In genomic region chr7:132430863-132431822, GRCh38 we compare ENCODE assay signal across 8 cellular contexts.
DNase-seq lines count a peak whose midpoint lies in the region; ATAC-seq and TF ChIP-seq lines count a peak whose summit lies in the region.

No MANE protein-coding gene starts in this region.

- ATAC-seq in DND-41 (ENCODE audit: insufficient read depth, low read depth) (peak; percentile 83), psoas muscle (peak; percentile 54 to 81 (median 66)), GM18868 (IDR thresholded peaks at IDR 0.05; ENCODE audit: unreplicated experiment) (no peak), GM18873 (IDR thresholded peaks at IDR 0.05; ENCODE audit: low FRiP score, unreplicated experiment) (no peak)

- no peaks in the 10 kb centered on the region for H3K27me3 ChIP-seq in DND-41 (ENCODE audit: insufficient read depth, low read length, poor library complexity)
- H3K27me3 ChIP-seq in mammary epithelial cell (ENCODE audit: insufficient read depth, low read length): peaks cover 2% of the 10 kb centered on the region
- no peaks in the 10 kb centered on the region for H3K27me3 ChIP-seq in psoas muscle (ENCODE audit: insufficient read depth in 3 of 3, low read length in 2 of 3)

- H3K9ac ChIP-seq in DND-41 (ENCODE audit: low read depth, low read length) (no peak overlapping the region), mammary epithelial cell (ENCODE audit: insufficient read depth, low read length) (no peak overlapping the region)

- H3K27ac Mint-ChIP-seq in CD14-positive monocyte: peak overlapping the region in 1 of 7 donors; percentile 11

- H3K27me3 Mint-ChIP-seq in CD14-positive monocyte (ENCODE audit: low read depth in 3 of 3): peaks cover 2 to 12% (median 9%) of the 10 kb centered on the region in 3 donors

- H3K79me2 ChIP-seq in DND-41 (ENCODE audit: insufficient read depth, low read length) (no peaks in the 10 kb centered on the region), mammary epithelial cell (ENCODE audit: insufficient read depth, low read length) (no peaks in the 10 kb centered on the region)

- intact Hi-C loops in mammary epithelial cell (cut with micrococcal nuclease) (no loop called here), psoas muscle (cut with DNase I) (no loop called here), CD14-positive monocyte (cut with micrococcal nuclease) (no loop called here)

- H3K4me3 Mint-ChIP-seq in CD14-positive monocyte: no peak overlapping the region

- H2AFZ ChIP-seq in DND-41 (ENCODE audit: low read depth, low read length): no peak overlapping the region
- no peak overlapping the region for H2AFZ ChIP-seq in mammary epithelial cell (ENCODE audit: low read depth, low read length)

- peaks cover 0 to 4% (median 3%) of the 10 kb centered on the region in 7 donors for H3K9me3 Mint-ChIP-seq in CD14-positive monocyte

- TF ChIP-seq CTCF in DND-41 (IDR thresholded peaks at IDR 0.05; ENCODE audit: borderline replicate concordance, extremely low read depth, low read length, poor library complexity, severe bottlenecking) (no peak), mammary epithelial cell (conservative IDR thresholded peaks at IDR 0.05 in 1 of 2, IDR thresholded peaks at IDR 0.05 in 1 of 2; ENCODE audit: extremely low read depth in 1 of 2, insufficient read depth in 1 of 2, low read depth in 1 of 2, low read length in 2 of 2) (no peak), psoas muscle (IDR thresholded peaks at IDR 0.05) (no peak), CD14-positive monocyte (IDR thresholded peaks at IDR 0.05) (no peak)

- 64% methylated on average over 10 of the region's 13 CpGs for WGBS in mammary epithelial cell (ENCODE audit: low coverage, missing lambda C conversion rate)
- 55 to 66% (median 56%) methylated on average over 13 of the region's 13 CpGs for WGBS in psoas muscle, 3 donors

- CTCF ChIA-PET in mammary epithelial cell (lab: Charles Lee; ENCODE audit: low non-redundant PET): no interaction called here

- H3K4me1 Mint-ChIP-seq in CD14-positive monocyte: peaks cover 44% of the 10 kb centered on the region

- H3K9me3 ChIP-seq in DND-41 (ENCODE audit: insufficient read depth, low read length, severe bottlenecking): no peaks in the 10 kb centered on the region
- no peaks in the 10 kb centered on the region for H3K9me3 ChIP-seq in mammary epithelial cell (replicated peaks; ENCODE audit: insufficient read depth, low read length)
- H3K9me3 ChIP-seq in psoas muscle: no peaks in the 10 kb centered on the region

- no peak overlapping the region for H3K27ac ChIP-seq in DND-41 (ENCODE audit: low read length)
- no peak overlapping the region for H3K27ac ChIP-seq in mammary epithelial cell (ENCODE audit: insufficient read depth, low read depth, low read length)
- no peak overlapping the region for H3K27ac ChIP-seq in psoas muscle

- peaks cover 0 to 3% of the 10 kb centered on the region in 2 donors for H3K36me3 Mint-ChIP-seq in CD14-positive monocyte

- H3K4me3 ChIP-seq in DND-41 (ENCODE audit: low read depth in 1 of 2, low read length in 2 of 2): no peak overlapping the region
- no peak overlapping the region for H3K4me3 ChIP-seq in mammary epithelial cell (replicated peaks in 1 of 3; ENCODE audit: insufficient read depth in 1 of 3, low read depth in 2 of 3, low read length in 3 of 3)
- H3K4me3 ChIP-seq in psoas muscle: no peak overlapping the region

- 0 out of 2 replicates have a peak, but pooled peaks cover 3% of the 10 kb centered on the region for H3K4me1 ChIP-seq in DND-41 (ENCODE audit: insufficient read depth, low read length)
- H3K4me1 ChIP-seq in mammary epithelial cell (ENCODE audit: insufficient read depth, low read length): no peaks in the 10 kb centered on the region
- H3K4me1 ChIP-seq in psoas muscle: no peaks in the 10 kb centered on the region

- no peaks in the 10 kb centered on the region for H4K20me1 ChIP-seq in DND-41 (ENCODE audit: insufficient read depth, low read length)
- H4K20me1 ChIP-seq in mammary epithelial cell (ENCODE audit: insufficient read depth, low read length): no peaks in the 10 kb centered on the region

- in situ Hi-C loops in mammary epithelial cell (cut with MboI; ENCODE audit: low sequenced_read_pairs in 2 of 2): no loop called here

- BruUV-seq in mammary epithelial cell (replicated peaks; lab: Mats Ljungman, UMichigan): no TSS peak

- H3K36me3 ChIP-seq in DND-41 (ENCODE audit: insufficient read depth, low read length): no peaks in the 10 kb centered on the region
- H3K36me3 ChIP-seq in mammary epithelial cell (ENCODE audit: insufficient read depth, low read length): no peaks in the 10 kb centered on the region
- H3K36me3 ChIP-seq in psoas muscle (ENCODE audit: insufficient read depth in 1 of 2, low read depth in 1 of 2): no peaks in the 10 kb centered on the region

- DNase-seq in DND-41 (peak; percentile 35), SHP77 (lab: John Stamatoyannopoulos, UW) (peak; percentile 25 to 31), mammary epithelial cell (peak; percentile 25), psoas muscle (no peak), NCI-H1417 (lab: John Stamatoyannopoulos, UW) (no peak), CD14-positive monocyte (ENCODE audit: low spot score) (no peak)

- dilution Hi-C loops in mammary epithelial cell (cut with HindIII; ENCODE audit: low sequenced_read_pairs): loop anchor here (5.0 kb wide), 1 partner anchor 61 kb away; no protein-coding TSS in a partner anchor

- H3K4me2 ChIP-seq in DND-41 (ENCODE audit: insufficient read depth, low read length): no peak overlapping the region
- no peak overlapping the region for H3K4me2 ChIP-seq in mammary epithelial cell (ENCODE audit: insufficient read depth, low read depth, low read length)

Comparison
In these comparisons a context has a peak if more than half of its experiments do, and no peak if none do; other contexts are left out.
1. ATAC-seq: peak in DND-41 (single experiment) and psoas muscle (4 of 4); none in GM18868 (single experiment) and GM18873 (single experiment).
2. DNase-seq: peak in DND-41 (single experiment), SHP77 (2 of 2) and mammary epithelial cell (single experiment); none in psoas muscle (0 of 2), NCI-H1417 (0 of 3) and CD14-positive monocyte (single experiment).